ENCODE assay signal across 8 cellular contexts in genomic region chr5:128201065-128201926, GRCh38.
DNase-seq lines count a peak whose midpoint lies in the region; ATAC-seq and TF ChIP-seq lines count a peak whose summit lies in the region.

No MANE protein-coding gene starts in this region.

- no peak overlapping the region for H3K4me3 ChIP-seq in brain microvascular endothelial cell (ENCODE audit: low read depth, low read length)

- TF ChIP-seq CTCF in VCaP (conservative IDR thresholded peaks at IDR 0.05) (peak; percentile 91), brain microvascular endothelial cell (IDR thresholded peaks at IDR 0.05; ENCODE audit: low read depth, low read length, missing control alignments) (peak; percentile 75)

- peak; percentile 97 for ATAC-seq in HG02763 (IDR thresholded peaks at IDR 0.05; ENCODE audit: unreplicated experiment)

- peak; percentile 55 for DNase-seq in NK-92 treated with Interleukin-12 subunit alpha and Interleukin-12 subunit beta, amount 100 ng/mL, for 24 hours (lab: John Stamatoyannopoulos, UW)
- DNase-seq in NK-92 (lab: John Stamatoyannopoulos, UW; ENCODE audit: unreplicated experiment), result no peak
- DNase-seq in NCI-H187 treated with DMSO at 0.1 percent for 48 hours (lab: John Stamatoyannopoulos, UW), result peak; percentile 25
- DNase-seq in brain microvascular endothelial cell, result peak; percentile 59
- peak; percentile 91 for DNase-seq in iPS-NIHi7 (ENCODE audit: extremely low spot score)
- DNase-seq in stimulated activated CD4-positive, alpha-beta T cell treated with anti-CD3 and anti-CD28 coated beads, Interleukin-12 subunit alpha, Interleukin-12 subunit beta, amount 100 ng/mL, for 24 hours (ENCODE audit: low read depth in 2 of 2), result peak; percentile 53 to 82

- H3K27me3 ChIP-seq in brain microvascular endothelial cell (replicated peaks), result no peaks in the 10 kb centered on the region

- in situ Hi-C loops in brain microvascular endothelial cell (cut with HindIII; ENCODE audit: low pct_ligation_motif_present, low sequenced_read_pairs), result loop anchor here (25.0 kb wide), 1 partner anchor 636 kb away; no protein-coding TSS in a partner anchor

- H3K27ac ChIP-seq in VCaP (peak overlapping the region; percentile 65), brain microvascular endothelial cell (no peak overlapping the region)

- no peaks in the 10 kb centered on the region for H3K36me3 ChIP-seq in brain microvascular endothelial cell (replicated peaks)
